Comparison of ENCODE assay signal across 28 cellular contexts in the genomic region with DNA sequence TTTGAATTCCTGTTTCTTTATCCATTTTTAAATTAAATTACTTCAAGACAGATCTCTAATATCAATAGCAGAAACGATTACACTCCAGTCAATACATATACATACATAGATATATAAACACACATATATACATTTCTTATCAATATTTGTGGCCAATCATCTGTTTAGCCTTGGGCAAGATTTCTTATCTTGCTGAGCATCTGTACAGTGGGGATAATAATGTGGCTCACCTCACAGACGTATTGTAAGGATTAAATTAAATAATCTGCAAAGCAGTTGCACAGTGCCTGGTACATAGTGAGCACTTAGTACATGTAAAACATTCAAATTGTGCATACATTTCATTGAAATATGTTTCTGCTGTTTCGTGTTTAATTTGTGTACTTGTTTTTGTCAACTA.
"Had no signal": no experiment of that assay in that cellular context is flagged by ENCODE, and none has a peak within 500 bp of the region (broad histone marks: within the 10 kb centered on the region; RNA-seq: fewer than 3 reads in every experiment).

No MANE protein-coding gene starts in this region.

- H3K4me3 ChIP-seq: stomach, suprapubic skin, testis, thoracic aorta, thyroid gland, tibial artery, tibial nerve, transverse colon, upper lobe of left lung, upper lobe of right lung, uterus, vagina had no signal

- H3K27me3 ChIP-seq: stomach, suprapubic skin, testis, thyroid gland, tibial artery, tibial nerve, transverse colon, upper lobe of left lung, upper lobe of right lung, uterus, vagina had no signal

- H3K36me3 Mint-ChIP-seq: stimulated activated effector memory CD8-positive, alpha-beta T cell treated with anti-CD3 and anti-CD28 coated beads, Interleukin-12 subunit alpha, Interleukin-12 subunit beta, amount 100 ng/mL, for 72 hours; stimulated activated memory B cell treated with anti-CD40 and anti-IgM and Interleukin-4, amounts not matched to agents 10 μg/mL and 1 μg/mL and 100 μg/mL, for 72 hours; stimulated activated naive B cell treated with anti-CD40 and anti-IgM and Interleukin-4, amounts not matched to agents 10 μg/mL and 1 μg/mL and 100 μg/mL, for 72 hours; type B pancreatic cell had no signal

- H3K4me1 Mint-ChIP-seq: stimulated activated effector memory CD8-positive, alpha-beta T cell treated with anti-CD3 and anti-CD28 coated beads, Interleukin-12 subunit alpha, Interleukin-12 subunit beta, amount 100 ng/mL, for 72 hours; stimulated activated memory B cell treated with anti-CD40 and anti-IgM and Interleukin-4, amounts not matched to agents 10 μg/mL and 1 μg/mL and 100 μg/mL, for 72 hours; stimulated activated naive B cell treated with anti-CD40 and anti-IgM and Interleukin-4, amounts not matched to agents 10 μg/mL and 1 μg/mL and 100 μg/mL, for 72 hours; stimulated activated naive CD8-positive, alpha-beta T cell treated with anti-CD3 and anti-CD28 coated beads, Interleukin-15, amount 100 ng/mL, for 72 hours had no signal

- H3K9me3 ChIP-seq: stomach, suprapubic skin, testis, thoracic aorta, thyroid gland, tibial artery, tibial nerve, transverse colon, upper lobe of left lung, upper lobe of right lung, uterus, vagina had no signal

- H3K36me3 ChIP-seq: stomach, suprapubic skin, thoracic aorta, thyroid gland, tibial artery, tibial nerve, transverse colon, upper lobe of left lung, upper lobe of right lung, uterus, vagina had no signal

- H3K4me3 Mint-ChIP-seq: stimulated activated effector memory CD8-positive, alpha-beta T cell treated with anti-CD3 and anti-CD28 coated beads, Interleukin-12 subunit alpha, Interleukin-12 subunit beta, amount 100 ng/mL, for 72 hours; stimulated activated memory B cell treated with anti-CD40 and anti-IgM and Interleukin-4, amounts not matched to agents 10 μg/mL and 1 μg/mL and 100 μg/mL, for 72 hours; stimulated activated naive B cell treated with anti-CD40 and anti-IgM and Interleukin-4, amounts not matched to agents 10 μg/mL and 1 μg/mL and 100 μg/mL, for 72 hours; stimulated activated naive CD8-positive, alpha-beta T cell treated with anti-CD3 and anti-CD28 coated beads, Interleukin-15, amount 100 ng/mL, for 72 hours; stimulated activated naive CD8-positive, alpha-beta T cell treated with anti-CD3 and anti-CD28 coated beads, Interleukin-15, Interleukin-2, amounts not matched to agents 100 ng/mL and 50 ng/mL, for 24 hours; type B pancreatic cell had no signal

- H3K4me1 ChIP-seq: stomach, suprapubic skin, testis, thyroid gland, tibial nerve, transverse colon, upper lobe of left lung, upper lobe of right lung, uterus, vagina had no signal

- ATAC-seq: stimulated activated effector memory CD8-positive, alpha-beta T cell treated with anti-CD3 and anti-CD28 coated beads, Interleukin-12 subunit alpha, Interleukin-12 subunit beta, amount 100 ng/mL, for 72 hours; stimulated activated memory B cell treated with anti-CD40 and anti-IgM and Interleukin-4, amounts not matched to agents 10 μg/mL and 1 μg/mL and 100 μg/mL, for 72 hours; stimulated activated naive B cell treated with anti-CD40 and anti-IgM and Interleukin-4, amounts not matched to agents 10 μg/mL and 1 μg/mL and 100 μg/mL, for 72 hours; stimulated activated naive CD8-positive, alpha-beta T cell treated with anti-CD3 and anti-CD28 coated beads, Interleukin-15, amount 100 ng/mL, for 72 hours; stimulated activated naive CD8-positive, alpha-beta T cell treated with anti-CD3 and anti-CD28 coated beads, Interleukin-15, Interleukin-2, amounts not matched to agents 100 U/mL and 50 U/mL, for 24 hours; upper lobe of right lung had no signal

- H3K27ac Mint-ChIP-seq: stimulated activated effector memory CD8-positive, alpha-beta T cell treated with anti-CD3 and anti-CD28 coated beads, Interleukin-12 subunit alpha, Interleukin-12 subunit beta, amount 100 ng/mL, for 72 hours; stimulated activated memory B cell treated with anti-CD40 and anti-IgM and Interleukin-4, amounts not matched to agents 10 μg/mL and 1 μg/mL and 100 μg/mL, for 72 hours; stimulated activated naive B cell treated with anti-CD40 and anti-IgM and Interleukin-4, amounts not matched to agents 10 μg/mL and 1 μg/mL and 100 μg/mL, for 72 hours; stimulated activated naive CD8-positive, alpha-beta T cell treated with anti-CD3 and anti-CD28 coated beads, Interleukin-15, amount 100 ng/mL, for 72 hours; stimulated activated naive CD8-positive, alpha-beta T cell treated with anti-CD3 and anti-CD28 coated beads, Interleukin-15, Interleukin-2, amounts not matched to agents 100 ng/mL and 50 ng/mL, for 24 hours; type B pancreatic cell had no signal

- H3K9me3 Mint-ChIP-seq: stimulated activated memory B cell treated with anti-CD40 and anti-IgM and Interleukin-4, amounts not matched to agents 10 μg/mL and 1 μg/mL and 100 μg/mL, for 72 hours; stimulated activated naive B cell treated with anti-CD40 and anti-IgM and Interleukin-4, amounts not matched to agents 10 μg/mL and 1 μg/mL and 100 μg/mL, for 72 hours; stimulated activated naive CD8-positive, alpha-beta T cell treated with anti-CD3 and anti-CD28 coated beads, Interleukin-15, amount 100 ng/mL, for 72 hours; type B pancreatic cell had no signal

- DNase-seq: stimulated activated CD4-positive, alpha-beta T cell treated with anti-CD3 and anti-CD28 coated beads, Interleukin-2, amount 100 ng/mL, for 48 hours; stimulated activated CD4-positive, alpha-beta T cell treated with anti-CD3 and anti-CD28 coated beads, Interleukin-4, amount 100 ng/mL, for 1 hour; stimulated activated CD4-positive, alpha-beta T cell treated with anti-CD3 and anti-CD28 coated beads, Interleukin-4, amount 100 ng/mL, for 24 hours; stimulated activated CD4-positive, alpha-beta T cell treated with anti-CD3 and anti-CD28 coated beads, Interleukin-4, amount 100 ng/mL, for 4 hours; stimulated activated CD8-positive, alpha-beta memory T cell treated with anti-CD3 and anti-CD28 coated beads, Interleukin-4, amount 100 ng/mL, for 48 hours; stimulated activated naive B cell treated with anti-CD40 and anti-IgM and Interleukin-4, amounts not matched to agents 10 μg/mL and 1 μg/mL and 100 μg/mL, for 72 hours; stimulated activated naive CD4-positive, alpha-beta T cell; stimulated activated naive CD4-positive, alpha-beta T cell treated with Interleukin-2 at 50 U/mL for 16 hours; stimulated activated naive CD8-positive, alpha-beta T cell treated with anti-CD3 and anti-CD28 coated beads, Interleukin-15, amount 100 ng/mL, for 72 hours; stimulated activated naive CD8-positive, alpha-beta T cell treated with anti-CD3 and anti-CD28 coated beads, Interleukin-15, Interleukin-2, amounts not matched to agents 100 U/mL and 50 U/mL, for 24 hours; stomach; substantia nigra; testis; thyroid gland; tibial artery; transverse colon; trophoblast cell; upper lobe of left lung; upper lobe of right lung; uterus had no signal

- H3K27me3 Mint-ChIP-seq: stimulated activated memory B cell treated with anti-CD40 and anti-IgM and Interleukin-4, amounts not matched to agents 10 μg/mL and 1 μg/mL and 100 μg/mL, for 72 hours; stimulated activated naive B cell treated with anti-CD40 and anti-IgM and Interleukin-4, amounts not matched to agents 10 μg/mL and 1 μg/mL and 100 μg/mL, for 72 hours; stimulated activated naive CD8-positive, alpha-beta T cell treated with anti-CD3 and anti-CD28 coated beads, Interleukin-15, amount 100 ng/mL, for 72 hours; type B pancreatic cell had no signal

- H3K27ac ChIP-seq: stomach, suprapubic skin, testis, thoracic aorta, thyroid gland, tibial artery, tibial nerve, transverse colon, upper lobe of left lung, upper lobe of right lung, uterus, vagina had no signal
